In genomic region chr1:234170067-234170466, GRCh38 we compare ENCODE assay signal across 19 cellular contexts.
"Had no signal": no experiment of that assay in that cellular context is flagged by ENCODE, and none has a peak within 500 bp of the region (broad histone marks: within the 10 kb centered on the region; RNA-seq: fewer than 3 reads in every experiment).

No MANE protein-coding gene starts in this region.

- H3K27ac Mint-ChIP-seq: natural killer cell treated with Interleukin-12 subunit alpha and Interleukin-12 subunit beta and Interleukin-15 and Interleukin-18, amount 100 ng/mL, for 72 hours; stimulated activated memory B cell treated with anti-CD40 and anti-IgM and Interleukin-4, amounts not matched to agents 10 μg/mL and 1 μg/mL and 100 μg/mL, for 72 hours had no signal

- H3K9me3 Mint-ChIP-seq: central memory CD8-positive, alpha-beta T cell; natural killer cell treated with Interleukin-12 subunit alpha and Interleukin-12 subunit beta and Interleukin-15 and Interleukin-18, amount 100 ng/mL, for 72 hours; stimulated activated memory B cell treated with anti-CD40 and anti-IgM and Interleukin-4, amounts not matched to agents 10 μg/mL and 1 μg/mL and 100 μg/mL, for 72 hours had no signal

- H3K36me3 ChIP-seq: ascending aorta, colonic mucosa, neutrophil, pancreas, thyroid gland had no signal

- H3K4me1 Mint-ChIP-seq: stimulated activated memory B cell treated with anti-CD40 and anti-IgM and Interleukin-4, amounts not matched to agents 10 μg/mL and 1 μg/mL and 100 μg/mL, for 72 hours had no signal

- H3K4me3 Mint-ChIP-seq: central memory CD8-positive, alpha-beta T cell; natural killer cell treated with Interleukin-12 subunit alpha and Interleukin-12 subunit beta and Interleukin-15 and Interleukin-18, amount 100 ng/mL, for 72 hours; stimulated activated memory B cell treated with anti-CD40 and anti-IgM and Interleukin-4, amounts not matched to agents 10 μg/mL and 1 μg/mL and 100 μg/mL, for 72 hours had no signal

- H3K4me3 ChIP-seq: ascending aorta, colonic mucosa, lung, pancreas, SK-N-MC, smooth muscle cell, thyroid gland had no signal

- ATAC-seq: activated CD4-positive, CD25-positive, alpha-beta regulatory T cell treated with anti-CD3 and anti-CD28 coated beads, Interleukin-2, amount 50 U/mL, for 24 hours; left colon; natural killer cell treated with Interleukin-12 subunit alpha and Interleukin-12 subunit beta and Interleukin-15 and Interleukin-18, amount 100 ng/mL, for 72 hours; pancreas; sciatic nerve; stimulated activated memory B cell treated with anti-CD40 and anti-IgM and Interleukin-4, amounts not matched to agents 10 μg/mL and 1 μg/mL and 100 μg/mL, for 72 hours had no signal

- H3K9me3 ChIP-seq: ascending aorta, colonic mucosa, neutrophil, pancreas, thyroid gland had no signal

- H3K36me3 Mint-ChIP-seq: natural killer cell treated with Interleukin-12 subunit alpha and Interleukin-12 subunit beta and Interleukin-15 and Interleukin-18, amount 100 ng/mL, for 72 hours; stimulated activated memory B cell treated with anti-CD40 and anti-IgM and Interleukin-4, amounts not matched to agents 10 μg/mL and 1 μg/mL and 100 μg/mL, for 72 hours had no signal

- H3K4me1 ChIP-seq: ascending aorta, colonic mucosa, pancreas, thyroid gland had no signal

- DNase-seq: activated CD8-positive, alpha-beta memory T cell treated with anti-CD3 and anti-CD28 coated beads for 24 hours; activated naive CD4-positive, alpha-beta T cell; colonic mucosa; hypothalamus; islet precursor cell; left colon; pancreas; stimulated activated CD4-positive, alpha-beta T cell treated with anti-CD3 and anti-CD28 coated beads, Interleukin-4, amount 100 ng/mL, for 24 hours; thyroid gland had no signal

- H3K27ac ChIP-seq: ascending aorta, colonic mucosa, neutrophil, pancreas, SK-N-MC, thyroid gland had no signal

- H3K27me3 ChIP-seq: ascending aorta, colonic mucosa, neutrophil, pancreas, thyroid gland had no signal
